15 cellular contexts compared by ENCODE assay signal in genomic region chr15:70519616-70520015, GRCh38.
DNase-seq lines count a peak whose midpoint lies in the region; ATAC-seq and TF ChIP-seq lines count a peak whose summit lies in the region.
"Had no signal": no experiment of that assay in that cellular context is flagged by ENCODE, and none has a peak within 500 bp of the region (broad histone marks: within the 10 kb centered on the region; RNA-seq: fewer than 3 reads in every experiment).

No MANE protein-coding gene starts in this region.

- TF ChIP-seq POLR2A in spleen (IDR thresholded peaks at IDR 0.05): no peak

- CTCF ChIA-PET in activated B cell treated with CpG ODN at 0.5 μM for 24 hours (lab: Charles Lee): no interaction called here

- 79 to 89% (median 89%) methylated on average over 3 of the region's 3 CpGs for WGBS in spleen, 5 donors

- no peaks in the 10 kb centered on the region for H3K9me3 ChIP-seq in spleen

- no peaks in the 10 kb centered on the region for H3K36me3 ChIP-seq in spleen

- POLR2A ChIA-PET in activated B cell treated with CpG ODN at 0.5 μM for 24 hours (lab: Charles Lee): no interaction called here

- H3K27me3 ChIP-seq in spleen (replicated peaks in 1 of 7): no peaks in the 10 kb centered on the region

- H3K27ac Mint-ChIP-seq in activated B cell treated with CpG ODN at 0.5 μM for 24 hours (no peak overlapping the region), neural crest cell (ENCODE audit: unreplicated experiment) (peak overlapping the region; percentile 45), osteocyte (ENCODE audit: unreplicated experiment) (no peak overlapping the region)
- H3K27ac Mint-ChIP-seq: B cell had no signal

- DNase-seq in cardiac septum (ENCODE audit: low spot score) (peak; percentile 17), left ventricle myocardium superior (no peak), activated B cell treated with CpG ODN at 0.5 μM for 24 hours (peak; percentile 10), neural crest cell (ENCODE audit: low read depth, low spot score) (no peak), spleen (peak; percentile 21), osteocyte (ENCODE audit: extremely low spot score, unreplicated experiment) (no peak), NCI-H1417 treated with DMSO at 0.1 percent for 48 hours (lab: John Stamatoyannopoulos, UW) (no peak), Kasumi-1 (lab: John Stamatoyannopoulos, UW) (no peak)
- DNase-seq: C1 segment of cervical spinal cord; CD4-positive, alpha-beta memory T cell; DMS79; GM23248 had no signal

- H3K4me3 Mint-ChIP-seq in activated B cell treated with CpG ODN at 0.5 μM for 24 hours (no peak overlapping the region), neural crest cell (no peak overlapping the region), osteocyte (ENCODE audit: unreplicated experiment) (no peak overlapping the region)
- H3K4me3 Mint-ChIP-seq: B cell; CD4-positive, alpha-beta memory T cell had no signal

- H3K9me3 Mint-ChIP-seq in activated B cell treated with CpG ODN at 0.5 μM for 24 hours (no peaks in the 10 kb centered on the region), neural crest cell (no peaks in the 10 kb centered on the region), osteocyte (ENCODE audit: unreplicated experiment) (no peaks in the 10 kb centered on the region)
- H3K9me3 Mint-ChIP-seq: CD4-positive, alpha-beta memory T cell had no signal

- no peak overlapping the region for H3K4me3 ChIP-seq in spleen
- H3K4me3 ChIP-seq: GM12878, GM23248 had no signal

- TF ChIP-seq CTCF in activated B cell treated with CpG ODN at 0.5 μM for 24 hours (IDR thresholded peaks at IDR 0.05) (no peak), neural crest cell (conservative IDR thresholded peaks at IDR 0.05) (no peak), spleen (IDR thresholded peaks at IDR 0.05 in 8 of 11, conservative IDR thresholded peaks at IDR 0.05 in 3 of 11) (no peak), osteocyte (IDR thresholded peaks at IDR 0.05) (no peak)

- intact Hi-C loops in cardiac septum (cut with DNase I) (no loop called here), left ventricle myocardium superior (cut with micrococcal nuclease) (no loop called here), activated B cell treated with CpG ODN at 0.5 μM for 24 hours (cut with micrococcal nuclease) (no loop called here), spleen (cut with DNase I; ENCODE audit: low total_unique reads) (no loop called here)

- H3K27me3 Mint-ChIP-seq in activated B cell treated with CpG ODN at 0.5 μM for 24 hours (peaks cover 16% of the 10 kb centered on the region), neural crest cell (ENCODE audit: low read depth) (no peaks in the 10 kb centered on the region), osteocyte (ENCODE audit: unreplicated experiment) (peaks cover 67% of the 10 kb centered on the region)

- peaks cover 7% of the 10 kb centered on the region for H3K4me1 Mint-ChIP-seq in activated B cell treated with CpG ODN at 0.5 μM for 24 hours
- peaks cover 18% of the 10 kb centered on the region for H3K4me1 Mint-ChIP-seq in neural crest cell
- H3K4me1 Mint-ChIP-seq in osteocyte (ENCODE audit: unreplicated experiment): no peaks in the 10 kb centered on the region

- no peak overlapping the region for H3K27ac ChIP-seq in spleen
- H3K27ac ChIP-seq: GM23248 had no signal

- ATAC-seq in left ventricle myocardium superior: no peak
- ATAC-seq in activated B cell treated with CpG ODN at 0.5 μM for 24 hours (ENCODE audit: low read depth): no peak
- ATAC-seq: GM12878, HCT116 had no signal

- H3K4me1 ChIP-seq in spleen: no peaks in the 10 kb centered on the region

- H3K36me3 Mint-ChIP-seq in activated B cell treated with CpG ODN at 0.5 μM for 24 hours (ENCODE audit: low read depth) (no peaks in the 10 kb centered on the region), neural crest cell (ENCODE audit: low read depth) (no peaks in the 10 kb centered on the region), osteocyte (ENCODE audit: unreplicated experiment) (no peaks in the 10 kb centered on the region)
- H3K36me3 Mint-ChIP-seq: CD4-positive, alpha-beta memory T cell had no signal

Comparison
In these comparisons a context has a peak if more than half of its experiments do, and no peak if none do; other contexts are left out.
1. DNase-seq: peak in cardiac septum (single experiment), activated B cell treated with CpG ODN at 0.5 μM for 24 hours (single experiment) and spleen (single experiment); none in left ventricle myocardium superior (single experiment), neural crest cell (single experiment), osteocyte (single experiment), NCI-H1417 treated with DMSO at 0.1 percent for 48 hours (single experiment) and Kasumi-1 (0 of 2).